In the genomic region with DNA sequence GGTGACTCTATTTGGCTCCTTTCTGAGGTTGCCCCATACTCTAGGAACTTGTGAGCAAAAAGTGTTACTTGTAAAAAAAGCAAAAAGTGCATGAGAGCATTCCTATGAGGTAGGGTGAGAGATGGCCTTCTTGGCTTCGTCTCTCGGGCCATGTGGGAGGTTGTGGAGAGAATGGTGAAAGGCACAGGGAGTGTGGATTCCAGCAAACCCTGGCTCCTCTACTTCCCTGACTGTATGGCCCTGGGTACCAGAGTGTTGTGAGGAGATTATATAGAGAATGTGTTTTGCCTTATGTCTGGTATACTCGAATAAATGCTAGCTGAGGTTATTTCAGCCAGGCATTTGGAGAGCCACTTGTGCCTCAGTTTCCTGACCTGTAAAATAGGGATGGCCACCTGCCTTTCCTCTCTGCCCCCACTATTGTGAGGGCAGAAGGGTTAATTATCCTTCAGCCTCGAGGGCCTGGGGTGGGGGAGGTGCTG, we compare ENCODE assay signal across 12 cellular contexts. TPM values are rescaled to one million over a fixed set of nuclear protein-coding genes. Genes with fewer than 3 reads are reported as not detected.
DNase-seq lines count a peak whose midpoint lies in the region; ATAC-seq and TF ChIP-seq lines count a peak whose summit lies in the region.
"Had no signal": no experiment of that assay in that cellular context is flagged by ENCODE, and none has a peak within 500 bp of the region (broad histone marks: within the 10 kb centered on the region; RNA-seq: fewer than 3 reads in every experiment).

No MANE protein-coding gene starts in this region.

- H3K9me3 ChIP-seq in Caco-2, result peaks cover 18% of the 10 kb centered on the region

- H3K4me3 Mint-ChIP-seq in Caco-2 (ENCODE audit: unreplicated experiment) (peak overlapping the region; percentile 62), brain (peak overlapping the region in 3 of 5 experiments; percentile 69 to 80 (median 78)), immature natural killer cell (peak overlapping the region; percentile 61 to 77 (median 65))

- H3K27me3 ChIP-seq in Caco-2 (replicated peaks; ENCODE audit: control insufficient read depth, insufficient read depth, low read length), result no peaks in the 10 kb centered on the region
- H3K27me3 ChIP-seq in rectal smooth muscle tissue (ENCODE audit: control insufficient read depth, insufficient read depth, low read length), result no peaks in the 10 kb centered on the region

- no TSS peak for BruUV-seq in Caco-2 (replicated peaks; lab: Mats Ljungman, UMichigan)

- H3K27me3 Mint-ChIP-seq in Caco-2 (ENCODE audit: insufficient read depth, unreplicated experiment), result no peaks in the 10 kb centered on the region
- H3K27me3 Mint-ChIP-seq in brain, result no peaks in the 10 kb centered on the region
- H3K27me3 Mint-ChIP-seq in immature natural killer cell (ENCODE audit: low read depth in 3 of 3), result peaks cover 0 to 5% (median 5%) of the 10 kb centered on the region in 3 donors

- H3K4me1 ChIP-seq in Caco-2, result peaks cover 62% of the 10 kb centered on the region
- peaks cover 45% of the 10 kb centered on the region for H3K4me1 ChIP-seq in rectal smooth muscle tissue (ENCODE audit: control insufficient read depth, insufficient read depth, low read length)

- H3K27ac Mint-ChIP-seq in Caco-2 (ENCODE audit: unreplicated experiment) (peak overlapping the region; percentile 91), brain (peak overlapping the region in 4 of 5 experiments; percentile 74 to 94 (median 84)), immature natural killer cell (peak overlapping the region; percentile 93 to 99 (median 98))

- no peak for ATAC-seq in HG03378 (IDR thresholded peaks at IDR 0.05; ENCODE audit: unreplicated experiment)

- DNase-seq in Caco-2 (peak in 1 of 2 experiments; percentile 1), immature natural killer cell (no peak), NCI-H446 treated with DMSO at 0.1 percent for 48 hours (lab: John Stamatoyannopoulos, UW) (no peak), NCI-H1105 treated with DMSO at 0.1 percent for 48 hours (lab: John Stamatoyannopoulos, UW) (no peak)
- no peak for DNase-seq in stimulated activated CD4-positive, alpha-beta T cell treated with anti-CD3 and anti-CD28 coated beads, Interleukin-12 subunit alpha, Interleukin-12 subunit beta, amount 100 ng/mL, for 4 hours
- DNase-seq: EL, left cardiac atrium, NCI-H82 had no signal

- POLR2A ChIA-PET in Caco-2 (lab: Charles Lee), result interaction anchor here (1.0 kb wide), 1 partner anchor 10 kb away, joined by 4 read pairs; no protein-coding TSS in a partner anchor

- H3K27ac ChIP-seq in rectal smooth muscle tissue (ENCODE audit: low read depth, low read length), result peak overlapping the region; percentile 79
- H3K27ac ChIP-seq: VCaP had no signal

- intact Hi-C loops in Caco-2 (cut with micrococcal nuclease; ENCODE audit: unreplicated experiment), result no loop called here

- no peak for TF ChIP-seq CTCF in Caco-2 (IDR thresholded peaks at IDR 0.05; ENCODE audit: insufficient read depth in 1 of 2, low read depth in 1 of 2, low read length in 1 of 2, severe bottlenecking in 1 of 2, unreplicated experiment in 1 of 2)
- TF ChIP-seq CTCF in brain (conservative IDR thresholded peaks at IDR 0.05), result no peak

- H3K36me3 ChIP-seq in Caco-2 (ENCODE audit: control insufficient read depth, insufficient read depth, low read length) (peaks cover 2% of the 10 kb centered on the region), rectal smooth muscle tissue (ENCODE audit: control insufficient read depth, insufficient read depth, low read length) (no peaks in the 10 kb centered on the region)

- H3K4me3 ChIP-seq in Caco-2 (ENCODE audit: low read depth, low read length), result no peak overlapping the region
- H3K4me3 ChIP-seq in rectal smooth muscle tissue (ENCODE audit: low read length), result peak overlapping the region; percentile 56

- peaks cover 58% of the 10 kb centered on the region for H3K36me3 Mint-ChIP-seq in Caco-2 (ENCODE audit: insufficient read depth, unreplicated experiment)
- H3K36me3 Mint-ChIP-seq in brain, result peaks cover 63% of the 10 kb centered on the region
- H3K36me3 Mint-ChIP-seq in immature natural killer cell, result peaks cover 11 to 30% (median 27%) of the 10 kb centered on the region in 3 donors

- H3K9ac ChIP-seq in rectal smooth muscle tissue (ENCODE audit: low read length), result no peak overlapping the region

- peaks cover 20% of the 10 kb centered on the region for H3K9me3 Mint-ChIP-seq in Caco-2 (ENCODE audit: unreplicated experiment)
- peaks cover 21 to 43% (median 29%) of the 10 kb centered on the region in 5 experiments for H3K9me3 Mint-ChIP-seq in brain
- H3K9me3 Mint-ChIP-seq in immature natural killer cell, result peaks cover 0 to 3% (median 0%) of the 10 kb centered on the region in 6 donors

- H3K4me1 Mint-ChIP-seq in Caco-2 (ENCODE audit: low read depth, unreplicated experiment) (peaks cover 74% of the 10 kb centered on the region), brain (peaks cover 47% of the 10 kb centered on the region), immature natural killer cell (peaks cover 100% of the 10 kb centered on the region in 2 donors)

- CTCF ChIA-PET in Caco-2 (lab: Charles Lee), result interaction anchor here (0.6 kb wide), 1 partner anchor 46 kb away, joined by 3 read pairs; no protein-coding TSS in a partner anchor

RNA-seq across cellular contexts. Expression of gene PLEKHG3, which starts 11.0 kb away (rescaled TPM):
- total RNA-seq in Caco-2 (2022), result 85.9 and 90.8 TPM in 2 replicates
- polyA plus RNA-seq in brain (ENCODE audit: insufficient read depth, low read depth, low replicate concordance) (50.7 TPM), immature natural killer cell (100 to 1,000 TPM in 1 of 3 donors, 10 to 100 TPM in 2; 36.8 to 216 (median 71.4) TPM)
